Comparison of ENCODE assay signal across 22 cellular contexts in the genomic region with DNA sequence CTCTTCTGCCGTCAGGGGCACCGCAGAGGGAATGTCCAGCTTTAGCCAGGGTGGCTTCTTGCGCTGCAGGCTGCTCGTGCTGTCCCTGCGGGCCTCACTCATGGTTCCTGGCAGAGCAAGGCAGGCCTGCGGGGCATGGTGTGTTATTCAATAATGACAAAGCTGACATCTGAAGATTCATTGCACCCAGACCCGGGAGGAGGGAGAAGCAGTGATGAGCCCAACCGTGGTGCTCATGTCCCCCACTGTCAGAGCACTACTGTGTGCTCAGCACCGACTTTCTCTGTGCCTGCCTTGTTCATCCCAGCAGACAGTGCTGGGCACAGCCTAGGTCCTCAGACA.
"Had no signal": no experiment of that assay in that cellular context is flagged by ENCODE, and none has a peak within 500 bp of the region (broad histone marks: within the 10 kb centered on the region; RNA-seq: fewer than 3 reads in every experiment).

No MANE protein-coding gene starts in this region.

- H3K9me3 Mint-ChIP-seq: activated CD4-positive, alpha-beta memory T cell treated with anti-CD3 and anti-CD28 coated beads, Interleukin-2, amount 10 ng/mL, durations not matched to agents 7 days and 5 days; activated naive CD8-positive, alpha-beta T cell treated with anti-CD3 and anti-CD28 coated beads for 36 hours; T-helper 1 cell treated with Interleukin-12 subunit alpha and Interleukin-12 subunit beta and Interleukin-4 antibody, amounts not matched to agents 30 μg/mL and 1 μg/mL, for 36 hours; T-helper 2 cell treated with Interferon-gamma antibody and Interleukin-4, amounts not matched to agents 5 μg/mL and 100 μg/mL, for 36 hours had no signal

- H3K27me3 ChIP-seq: cardiac muscle cell, MG63, SJSA1 had no signal

- H3K4me3 ChIP-seq: cardiac muscle cell, MG63, SJSA1 had no signal

- H3K4me1 Mint-ChIP-seq: activated CD8-positive, alpha-beta memory T cell treated with anti-CD3 and anti-CD28 coated beads, Interleukin-2, amount 10 ng/mL, durations not matched to agents 7 days and 5 days had no signal

- H3K27ac Mint-ChIP-seq: activated CD4-positive, alpha-beta memory T cell treated with anti-CD3 and anti-CD28 coated beads, Interleukin-2, amount 10 ng/mL, durations not matched to agents 7 days and 5 days; activated CD8-positive, alpha-beta memory T cell treated with anti-CD3 and anti-CD28 coated beads, Interleukin-2, amount 10 ng/mL, durations not matched to agents 7 days and 5 days; activated naive CD8-positive, alpha-beta T cell treated with anti-CD3 and anti-CD28 coated beads for 36 hours; T-helper 1 cell treated with Interleukin-12 subunit alpha and Interleukin-12 subunit beta and Interleukin-4 antibody, amounts not matched to agents 30 μg/mL and 1 μg/mL, for 36 hours; T-helper 2 cell treated with Interferon-gamma antibody and Interleukin-4, amounts not matched to agents 5 μg/mL and 100 μg/mL, for 36 hours had no signal

- H3K27ac ChIP-seq: cardiac muscle cell, SJSA1, VCaP had no signal

- H3K36me3 Mint-ChIP-seq: activated CD8-positive, alpha-beta memory T cell treated with anti-CD3 and anti-CD28 coated beads, Interleukin-2, amount 10 ng/mL, durations not matched to agents 7 days and 5 days; activated naive CD8-positive, alpha-beta T cell treated with anti-CD3 and anti-CD28 coated beads for 36 hours had no signal

- H3K4me3 Mint-ChIP-seq: activated CD4-positive, alpha-beta memory T cell treated with anti-CD3 and anti-CD28 coated beads, Interleukin-2, amount 10 ng/mL, durations not matched to agents 7 days and 5 days; activated CD8-positive, alpha-beta memory T cell treated with anti-CD3 and anti-CD28 coated beads, Interleukin-2, amount 10 ng/mL, durations not matched to agents 7 days and 5 days; activated naive CD8-positive, alpha-beta T cell treated with anti-CD3 and anti-CD28 coated beads for 36 hours; T-helper 1 cell treated with Interleukin-12 subunit alpha and Interleukin-12 subunit beta and Interleukin-4 antibody, amounts not matched to agents 30 μg/mL and 1 μg/mL, for 36 hours; T-helper 2 cell treated with Interferon-gamma antibody and Interleukin-4, amounts not matched to agents 5 μg/mL and 100 μg/mL, for 36 hours had no signal

- H3K9me3 ChIP-seq: MG63, SJSA1, SK-N-SH had no signal

- DNase-seq: activated CD4-positive, alpha-beta memory T cell treated with anti-CD3 and anti-CD28 coated beads, Interleukin-2, amount 10 ng/mL, durations not matched to agents 7 days and 5 days; activated CD4-positive, alpha-beta T cell treated with anti-CD3 and anti-CD28 coated beads for 1 hour; activated CD4-positive, alpha-beta T cell treated with anti-CD3 and anti-CD28 coated beads for 48 hours; activated CD8-positive, alpha-beta memory T cell treated with anti-CD3 and anti-CD28 coated beads for 24 hours; activated CD8-positive, alpha-beta memory T cell treated with anti-CD3 and anti-CD28 coated beads, Interleukin-2, amount 10 ng/mL, durations not matched to agents 7 days and 5 days; activated CD8-positive, alpha-beta memory T cell treated with anti-CD3 and anti-CD28 coated beads, Interleukin-2, amount 50 U/mL, for 48 hours; activated effector memory CD4-positive, alpha-beta T cell treated with Interleukin-2 at 50 U/mL for 16 hours; activated naive CD4-positive, alpha-beta T cell treated with anti-CD3 and anti-CD28 coated beads, Interleukin-2, amount 50 U/mL, for 16 hours; activated naive CD8-positive, alpha-beta T cell treated with anti-CD3 and anti-CD28 coated beads for 36 hours; activated T-cell treated with anti-CD3 and anti-CD28 coated beads, Interleukin-2, amount 50 U/mL, for 48 hours; amniotic stem cell; MG63; NCI-H1048; NCI-H1436; NCI-H1694; NCI-H524 treated with DMSO at 0.1 percent for 48 hours; SK-N-SH had no signal
